In genomic region chr1:218460367-218460766, GRCh38 we compare ENCODE assay signal across 8 cellular contexts.
DNase-seq lines count a peak whose midpoint lies in the region; ATAC-seq, FAIRE-seq and TF ChIP-seq lines count a peak whose summit lies in the region.

No MANE protein-coding gene starts in this region.

- H3K36me3 ChIP-seq in H7 (replicated peaks; ENCODE audit: control insufficient read depth, insufficient read depth, low read length) (no peaks in the 10 kb centered on the region), astrocyte (ENCODE audit: insufficient read depth, low read length) (no peaks in the 10 kb centered on the region)

- peak overlapping the region; percentile 66 for H3K9ac ChIP-seq in astrocyte (ENCODE audit: low read length)

- peak overlapping the region; percentile 69 for H3K27ac ChIP-seq in astrocyte (ENCODE audit: low read depth, low read length)

- peak; percentile 7 for DNase-seq in H7
- DNase-seq in astrocyte (ENCODE audit: low read depth) = peak; percentile 84
- peak; percentile 23 for DNase-seq in iPS DF 19.7 (ENCODE audit: low read depth, low spot score)
- no peak for DNase-seq in stimulated activated naive B cell treated with anti-CD40 and anti-IgM and Interleukin-4, amounts not matched to agents 10 μg/mL and 1 μg/mL and 100 μg/mL, for 72 hours
- no peak for DNase-seq in NCI-H1417 treated with DMSO at 0.1 percent for 48 hours (lab: John Stamatoyannopoulos, UW)
- DNase-seq in NCI-H524 (lab: John Stamatoyannopoulos, UW) = no peak
- no peak for DNase-seq in effector CD4-positive, alpha-beta T cell
- DNase-seq in activated T-cell treated with anti-CD3 and anti-CD28 coated beads, Interleukin-2, amount 50 U/mL, for 4 hours = no peak

- no peaks in the 10 kb centered on the region for H3K27me3 ChIP-seq in H7 (ENCODE audit: control insufficient read depth, insufficient read depth, low read length)
- H3K27me3 ChIP-seq in astrocyte (ENCODE audit: insufficient read depth, low read length) = no peaks in the 10 kb centered on the region

- peak overlapping the region; percentile 97 for H3K27ac Mint-ChIP-seq in astrocyte (ENCODE audit: unreplicated experiment)
- H3K27ac Mint-ChIP-seq in stimulated activated naive B cell treated with anti-CD40 and anti-IgM and Interleukin-4, amounts not matched to agents 10 μg/mL and 1 μg/mL and 100 μg/mL, for 72 hours = peak overlapping the region; percentile 38

- no peaks in the 10 kb centered on the region for H3K79me2 ChIP-seq in astrocyte (ENCODE audit: insufficient read depth, low read length)

- H3K4me1 Mint-ChIP-seq in astrocyte (ENCODE audit: low read depth, unreplicated experiment) = peaks cover 37% of the 10 kb centered on the region
- H3K4me1 Mint-ChIP-seq in stimulated activated naive B cell treated with anti-CD40 and anti-IgM and Interleukin-4, amounts not matched to agents 10 μg/mL and 1 μg/mL and 100 μg/mL, for 72 hours = peaks cover 19 to 24% of the 10 kb centered on the region in 2 donors
- H3K4me1 Mint-ChIP-seq in activated T-cell treated with anti-CD3 and anti-CD28 coated beads, Interleukin-2, amount 50 U/mL, for 4 hours (ENCODE audit: low read depth) = no peaks in the 10 kb centered on the region

- H3K9me3 Mint-ChIP-seq in astrocyte (ENCODE audit: unreplicated experiment) = no peaks in the 10 kb centered on the region
- peaks cover 0 to 2% of the 10 kb centered on the region in 2 donors for H3K9me3 Mint-ChIP-seq in stimulated activated naive B cell treated with anti-CD40 and anti-IgM and Interleukin-4, amounts not matched to agents 10 μg/mL and 1 μg/mL and 100 μg/mL, for 72 hours
- no peaks in the 10 kb centered on the region for H3K9me3 Mint-ChIP-seq in activated T-cell treated with anti-CD3 and anti-CD28 coated beads, Interleukin-2, amount 50 U/mL, for 4 hours

- ATAC-seq in stimulated activated naive B cell treated with anti-CD40 and anti-IgM and Interleukin-4, amounts not matched to agents 10 μg/mL and 1 μg/mL and 100 μg/mL, for 72 hours (replicated peaks) = peak; percentile 50 to 54
- no peak for ATAC-seq in activated T-cell treated with anti-CD3 and anti-CD28 coated beads, Interleukin-2, amount 50 U/mL, for 4 hours

- H4K20me1 ChIP-seq in astrocyte (ENCODE audit: insufficient read depth, low read length) = no peaks in the 10 kb centered on the region

- peak overlapping the region; percentile 79 for H3K4me2 ChIP-seq in astrocyte (ENCODE audit: low read length)

- peaks cover 2% of the 10 kb centered on the region for H3K36me3 Mint-ChIP-seq in astrocyte (ENCODE audit: low read depth, unreplicated experiment)
- H3K36me3 Mint-ChIP-seq in stimulated activated naive B cell treated with anti-CD40 and anti-IgM and Interleukin-4, amounts not matched to agents 10 μg/mL and 1 μg/mL and 100 μg/mL, for 72 hours = no peaks in the 10 kb centered on the region
- no peaks in the 10 kb centered on the region for H3K36me3 Mint-ChIP-seq in activated T-cell treated with anti-CD3 and anti-CD28 coated beads, Interleukin-2, amount 50 U/mL, for 4 hours (ENCODE audit: insufficient read depth)

- no peaks in the 10 kb centered on the region for H3K27me3 Mint-ChIP-seq in astrocyte (ENCODE audit: low read depth, unreplicated experiment)
- H3K27me3 Mint-ChIP-seq in stimulated activated naive B cell treated with anti-CD40 and anti-IgM and Interleukin-4, amounts not matched to agents 10 μg/mL and 1 μg/mL and 100 μg/mL, for 72 hours = peaks cover 0 to 6% of the 10 kb centered on the region in 2 donors
- no peaks in the 10 kb centered on the region for H3K27me3 Mint-ChIP-seq in activated T-cell treated with anti-CD3 and anti-CD28 coated beads, Interleukin-2, amount 50 U/mL, for 4 hours (ENCODE audit: low read depth)

- H3K4me3 Mint-ChIP-seq in astrocyte (ENCODE audit: unreplicated experiment) = peak overlapping the region; percentile 74
- H3K4me3 Mint-ChIP-seq in stimulated activated naive B cell treated with anti-CD40 and anti-IgM and Interleukin-4, amounts not matched to agents 10 μg/mL and 1 μg/mL and 100 μg/mL, for 72 hours = peak overlapping the region; percentile 45 to 60
- H3K4me3 Mint-ChIP-seq in activated T-cell treated with anti-CD3 and anti-CD28 coated beads, Interleukin-2, amount 50 U/mL, for 4 hours = no peak overlapping the region

- peaks cover 41% of the 10 kb centered on the region for H3K4me1 ChIP-seq in astrocyte (ENCODE audit: insufficient read depth, low read length)

- TF ChIP-seq CTCF in astrocyte (IDR thresholded peaks at IDR 0.05; ENCODE audit: insufficient read depth, low read depth, low read length) = no peak

- no peak overlapping the region for H2AFZ ChIP-seq in astrocyte (ENCODE audit: low read depth, low read length)

- H3K4me3 ChIP-seq in H7 (ENCODE audit: insufficient read depth, low read depth, low read length) (no peak overlapping the region), astrocyte (ENCODE audit: insufficient read depth, low read depth, low read length) (peak overlapping the region; percentile 28)

- H3K9me3 ChIP-seq in astrocyte (ENCODE audit: insufficient read depth, low read depth, low read length) = no peaks in the 10 kb centered on the region

- FAIRE-seq in astrocyte (lab: Jason Lieb, UNC) = peak; percentile 34

Comparison
In these comparisons a context has a peak if more than half of its experiments do, and no peak if none do; other contexts are left out.
1. DNase-seq: peak in H7 (single experiment), astrocyte (single experiment) and iPS DF 19.7 (single experiment); none in stimulated activated naive B cell treated with anti-CD40 and anti-IgM and Interleukin-4, amounts not matched to agents 10 μg/mL and 1 μg/mL and 100 μg/mL, for 72 hours (single experiment), NCI-H1417 treated with DMSO at 0.1 percent for 48 hours (single experiment), NCI-H524 (0 of 2), effector CD4-positive, alpha-beta T cell (single experiment) and activated T-cell treated with anti-CD3 and anti-CD28 coated beads, Interleukin-2, amount 50 U/mL, for 4 hours (single experiment).
2. ATAC-seq: peak in stimulated activated naive B cell treated with anti-CD40 and anti-IgM and Interleukin-4, amounts not matched to agents 10 μg/mL and 1 μg/mL and 100 μg/mL, for 72 hours (2 of 2); none in activated T-cell treated with anti-CD3 and anti-CD28 coated beads, Interleukin-2, amount 50 U/mL, for 4 hours (0 of 2).